19 cellular contexts compared by ENCODE assay signal in genomic region chr6:63929111-63929510, GRCh38.
A peak's percentile ranks its signal among the peaks of the same experiment; 100 is the strongest.
DNase-seq lines count a peak whose midpoint lies in the region; ATAC-seq and TF ChIP-seq lines count a peak whose summit lies in the region.
"Had no signal": no experiment of that assay in that cellular context is flagged by ENCODE, and none has a peak within 500 bp of the region (broad histone marks: within the 10 kb centered on the region; RNA-seq: fewer than 3 reads in every experiment).

No MANE protein-coding gene starts in this region.

- DNase-seq in retina (peak; percentile 50), body of pancreas (no peak)
- DNase-seq: 8988T; C1 segment of cervical spinal cord; Calu3; CD4-positive, alpha-beta memory T cell; COR-L47; DMS53; DMS79 treated with DMSO at 0.1 percent for 48 hours; GF-D8; GOT3; HFFc6 had no signal

- 86 to 100% methylated on average over 1 to 2 of the region's 2 CpGs for WGBS in ectodermal cell, 2 experiments
- 48 to 63% methylated on average over 2 of the region's 2 CpGs for WGBS in body of pancreas, 2 donors

- H3K4me2 ChIP-seq in Loucy (ENCODE audit: low read depth, low read length, poor library complexity, severe bottlenecking) (no peak overlapping the region), neural cell (ENCODE audit: low read length) (no peak overlapping the region)
- H3K4me2 ChIP-seq: A549 had no signal

- H3K4me3 ChIP-seq in Loucy (ENCODE audit: low read length, poor library complexity, severe bottlenecking) (no peak overlapping the region), ectodermal cell (ENCODE audit: insufficient read depth, low read depth, low read length) (peak overlapping the region; percentile 29), neural cell (ENCODE audit: low read length) (no peak overlapping the region), body of pancreas (no peak overlapping the region)
- H3K4me3 ChIP-seq: A549, HAP-1 had no signal

- H3K79me2 ChIP-seq in Loucy (ENCODE audit: insufficient read depth, low read length), result no peaks in the 10 kb centered on the region
- no peaks in the 10 kb centered on the region for H3K79me2 ChIP-seq in neural cell (replicated peaks; ENCODE audit: insufficient read depth, low read length)

- intact Hi-C loops in body of pancreas (cut with DNase I), result no loop called here

- H4K20me1 ChIP-seq in Loucy (ENCODE audit: insufficient read depth, low read length, poor library complexity, severe bottlenecking) (no peaks in the 10 kb centered on the region), neural cell (ENCODE audit: insufficient read depth) (no peaks in the 10 kb centered on the region)

- no peak for TF ChIP-seq EP300 in neural cell (conservative IDR thresholded peaks at IDR 0.05; ENCODE audit: poor library complexity, severe bottlenecking)

- no peaks in the 10 kb centered on the region for H3F3A ChIP-seq in Loucy (ENCODE audit: low read depth)
- H3F3A ChIP-seq in neural cell (ENCODE audit: insufficient read depth, low read length, poor library complexity, severe bottlenecking), result no peaks in the 10 kb centered on the region

- no peak for TF ChIP-seq POLR2A in body of pancreas (IDR thresholded peaks at IDR 0.05)

- H3K27me3 ChIP-seq in Loucy (ENCODE audit: insufficient read depth, low read length, poor library complexity, severe bottlenecking), result no peaks in the 10 kb centered on the region
- no peaks in the 10 kb centered on the region for H3K27me3 ChIP-seq in ectodermal cell (ENCODE audit: control insufficient read depth, insufficient read depth, low read length, poor library complexity, severe bottlenecking)
- no peaks in the 10 kb centered on the region for H3K27me3 ChIP-seq in neural cell (ENCODE audit: insufficient read depth, low read depth, low read length)
- H3K27me3 ChIP-seq in body of pancreas, result no peaks in the 10 kb centered on the region

- ATAC-seq in HG03571 (IDR thresholded peaks at IDR 0.05; ENCODE audit: unreplicated experiment) (no peak), GM18870 (IDR thresholded peaks at IDR 0.05; ENCODE audit: unreplicated experiment) (no peak), body of pancreas (no peak)
- ATAC-seq: A549 had no signal

- no peak overlapping the region for H3K9ac ChIP-seq in Loucy (ENCODE audit: low read depth, low read length, poor library complexity, severe bottlenecking)
- H3K9ac ChIP-seq in neural cell (ENCODE audit: low read length), result no peak overlapping the region

- H3K4me1 ChIP-seq in Loucy (ENCODE audit: insufficient read depth, low read length, poor library complexity, severe bottlenecking) (peaks cover 20% of the 10 kb centered on the region), ectodermal cell (ENCODE audit: control insufficient read depth, insufficient read depth, low read length) (peaks cover 14% of the 10 kb centered on the region), body of pancreas (peaks cover 6% of the 10 kb centered on the region)
- H3K4me1 ChIP-seq: A549, HAP-1 had no signal

- H3K36me3 ChIP-seq in Loucy (ENCODE audit: insufficient read depth, low read length) (no peaks in the 10 kb centered on the region), ectodermal cell (ENCODE audit: control insufficient read depth, insufficient read depth, low read length) (no peaks in the 10 kb centered on the region), neural cell (ENCODE audit: insufficient read depth, low read length) (no peaks in the 10 kb centered on the region), body of pancreas (replicated peaks in 1 of 2; ENCODE audit: insufficient read depth in 1 of 2, low read depth in 2 of 2) (no peaks in the 10 kb centered on the region)
- H3K36me3 ChIP-seq: HAP-1 had no signal

- no peaks in the 10 kb centered on the region for H3K9me3 ChIP-seq in Loucy (ENCODE audit: insufficient read depth, low read depth, low read length)
- no peaks in the 10 kb centered on the region for H3K9me3 ChIP-seq in ectodermal cell (ENCODE audit: control insufficient read depth, low read length)
- no peaks in the 10 kb centered on the region for H3K9me3 ChIP-seq in neural cell (ENCODE audit: low read length)
- no peaks in the 10 kb centered on the region for H3K9me3 ChIP-seq in body of pancreas
- H3K9me3 ChIP-seq: A549, HAP-1 had no signal

- H2AFZ ChIP-seq in Loucy (ENCODE audit: low read length) (0 out of 2 replicates have a peak overlapping the region, but pooled peaks have one; percentile 29), neural cell (ENCODE audit: low read depth, low read length) (peak overlapping the region; percentile 3)

- TF ChIP-seq RAD21 in neural cell (conservative IDR thresholded peaks at IDR 0.05), result no peak

- H3K27ac ChIP-seq in ectodermal cell (ENCODE audit: insufficient read depth, low read depth, low read length, poor library complexity, severe bottlenecking) (peak overlapping the region; percentile 55), neural cell (ENCODE audit: low read length) (peak overlapping the region; percentile 24), body of pancreas (no peak overlapping the region)
- H3K27ac ChIP-seq: A549 had no signal

- TF ChIP-seq CTCF in Loucy (conservative IDR thresholded peaks at IDR 0.05; ENCODE audit: low read length), result no peak
- no peak for TF ChIP-seq CTCF in neural cell (IDR thresholded peaks at IDR 0.05; ENCODE audit: poor library complexity, severe bottlenecking)
- no peak for TF ChIP-seq CTCF in body of pancreas (IDR thresholded peaks at IDR 0.05)

- H3K9me2 ChIP-seq in Loucy (replicated peaks; ENCODE audit: low read depth, low read length) (no peaks in the 10 kb centered on the region), neural cell (ENCODE audit: insufficient read depth, low read length) (no peaks in the 10 kb centered on the region)

TF ChIP-seq in neural cell, 6 proteins besides CTCF, POLR2A, EP300 and RAD21:
- TF ChIP-seq POLR2AphosphoS5 (IDR thresholded peaks at IDR 0.05) (no peak), EZH2 (IDR thresholded peaks at IDR 0.05; ENCODE audit: borderline replicate concordance, insufficient read depth, low read length, poor library complexity, severe bottlenecking) (no peak), SMC3 (conservative IDR thresholded peaks at IDR 0.05; ENCODE audit: poor library complexity) (no peak), REST (IDR thresholded peaks at IDR 0.05; ENCODE audit: borderline replicate concordance) (no peak), MXI1 (conservative IDR thresholded peaks at IDR 0.05; ENCODE audit: poor library complexity, severe bottlenecking) (no peak), TAF1 (IDR thresholded peaks at IDR 0.05; ENCODE audit: low read depth) (no peak)

Comparison
In these comparisons a context has a peak if more than half of its experiments do, and no peak if none do; other contexts are left out.
1. H3K27ac ChIP-seq: peak in ectodermal cell (single experiment) and neural cell (single experiment); none in body of pancreas (0 of 4).